In genomic region chr13:90447034-90447734, GRCh38 we compare ENCODE assay signal across 1 cellular context.
TF ChIP-seq lines count a peak whose summit lies in the region.

No MANE protein-coding gene starts in this region.

TF ChIP-seq in A549, 52 proteins besides CTCF, POLR2A, EP300 and RAD21 (continued from another document):
- TF ChIP-seq HOXB5 (CRISPR knock-in tag; IDR thresholded peaks at IDR 0.05) (no peak), BHLHE40 (IDR thresholded peaks at IDR 0.05; ENCODE audit: low read depth, low read length) (no peak), KDM5A (IDR thresholded peaks at IDR 0.05) (no peak), HMGXB4 (CRISPR knock-in tag; IDR thresholded peaks at IDR 0.05; ENCODE audit: borderline replicate concordance) (no peak), PHF8 (IDR thresholded peaks at IDR 0.05; ENCODE audit: borderline replicate concordance, low read depth) (no peak), NPAS2 (CRISPR knock-in tag; IDR thresholded peaks at IDR 0.05; ENCODE audit: borderline replicate concordance) (no peak), MAFK (IDR thresholded peaks at IDR 0.05; ENCODE audit: partially characterized antibody) (no peak), CHD2 (IDR thresholded peaks at IDR 0.05; ENCODE audit: low read length, partially characterized antibody) (no peak), SMC3 (IDR thresholded peaks at IDR 0.05) (no peak)
- TF ChIP-seq, protein P1, sequence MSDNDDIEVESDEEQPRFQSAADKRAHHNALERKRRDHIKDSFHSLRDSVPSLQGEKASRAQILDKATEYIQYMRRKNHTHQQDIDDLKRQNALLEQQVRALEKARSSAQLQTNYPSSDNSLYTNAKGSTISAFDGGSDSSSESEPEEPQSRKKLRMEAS (IDR thresholded peaks at IDR 0.05) = no peak
